In genomic region chr2:19358242-19359020, GRCh38 we compare ENCODE assay signal across 8 cellular contexts. TPM values are rescaled to one million over a fixed set of nuclear protein-coding genes. Genes with fewer than 3 reads are reported as not detected.
DNase-seq lines count a peak whose midpoint lies in the region; ATAC-seq and TF ChIP-seq lines count a peak whose summit lies in the region.

Gene OSR1, minus strand, starts transcription at chr2:19358623. Its CDS starts 4,818 bp downstream, at chr2:19353805.

- CTCF ChIA-PET in SK-N-SH (lab: Yijun Ruan, JAX), result interaction anchor here (0.7 to 12.7 kb wide), 11 partner anchors 9 to 977 kb away, joined by 3 to 111 read pairs (median 4); no protein-coding TSS in a partner anchor

- no peaks in the 10 kb centered on the region for H3K9me3 ChIP-seq in SK-N-SH
- no peaks in the 10 kb centered on the region for H3K9me3 ChIP-seq in esophagus (ENCODE audit: control insufficient read depth in 2 of 2, insufficient read depth in 1 of 2, low read depth in 1 of 2, low read length in 1 of 2)

- peak within 1 kb of the TSS; percentile 77 for H2AFZ ChIP-seq in SK-N-SH (ENCODE audit: low read depth)

- peak within 1 kb of the TSS; percentile 88 for H3K4me2 ChIP-seq in SK-N-SH

- no peak for TF ChIP-seq RAD21 in SK-N-SH (IDR thresholded peaks at IDR 0.05; ENCODE audit: low read length)

- peaks cover 17% of the 10 kb centered on the region for H3F3A ChIP-seq in SK-N-SH (replicated peaks; ENCODE audit: insufficient read depth)

- peaks cover 48% of the 10 kb centered on the region for H4K20me1 ChIP-seq in SK-N-SH (ENCODE audit: insufficient read depth)

- no peak for TF ChIP-seq EP300 in SK-N-SH (IDR thresholded peaks at IDR 0.05; ENCODE audit: borderline replicate concordance in 1 of 2, low read depth in 1 of 2, low read length in 1 of 2)

- POLR2A ChIA-PET in SK-N-SH (lab: Yijun Ruan, JAX), result interaction anchor here (0.7 to 1.2 kb wide), 2 partner anchors 11 to 538 kb away, joined by 3 read pairs; no protein-coding TSS in a partner anchor

- TF ChIP-seq CTCF in SK-N-SH (IDR thresholded peaks at IDR 0.05), result no peak

- peak within 1 kb of the TSS; percentile 89 for H3K9ac ChIP-seq in SK-N-SH

- peak; percentile 46 for DNase-seq in stimulated activated CD4-positive, alpha-beta T cell treated with anti-CD3 and anti-CD28 coated beads, Interleukin-15, amount 100 ng/mL, for 24 hours
- no peak for DNase-seq in stimulated activated CD4-positive, alpha-beta T cell treated with anti-CD3 and anti-CD28 coated beads, Interleukin-4, amount 100 ng/mL, for 1 hour
- peak; percentile 70 for DNase-seq in SK-N-SH
- DNase-seq in myocyte (ENCODE audit: low read depth), result peak; percentile 89
- DNase-seq in GM19240 (ENCODE audit: insufficient read length, low spot score), result no peak
- DNase-seq in COLO829 (ENCODE audit: low spot score), result no peak

- peaks cover under 1 to 24% of the 10 kb centered on the region in 2 experiments for H3K36me3 ChIP-seq in SK-N-SH (replicated peaks in 1 of 2; ENCODE audit: control insufficient read depth in 1 of 2, insufficient read depth in 2 of 2, low read length in 1 of 2)
- no peaks in the 10 kb centered on the region for H3K36me3 ChIP-seq in esophagus (ENCODE audit: control insufficient read depth in 2 of 2, insufficient read depth in 2 of 2, low read length in 1 of 2)

- WGBS in SK-N-SH (ENCODE audit: low lambda C conversion rate), result 1% methylated on average over 45 of the region's 51 CpGs
- WGBS in esophagus, 2 donors, result 3 to 5% methylated on average over 34 to 51 of the region's 51 CpGs

- H3K79me2 ChIP-seq in SK-N-SH (ENCODE audit: insufficient read depth), result peaks cover 53% of the 10 kb centered on the region

- no peaks in the 10 kb centered on the region for H3K9me2 ChIP-seq in SK-N-SH

- peaks cover 5 to 26% of the 10 kb centered on the region in 2 experiments; a peak in 1 of 4 replicates for H3K4me1 ChIP-seq in SK-N-SH (ENCODE audit: control insufficient read depth in 1 of 2, insufficient read depth in 2 of 2, low read depth in 1 of 2, low read length in 1 of 2)
- peaks cover 7 to 17% of the 10 kb centered on the region in 2 donors for H3K4me1 ChIP-seq in esophagus (ENCODE audit: control insufficient read depth in 2 of 2, insufficient read depth in 2 of 2, low read length in 1 of 2)

- peak within 1 kb of the TSS; percentile 75 to 94 for H3K4me3 ChIP-seq in SK-N-SH (ENCODE audit: low read depth in 2 of 2, low read length in 1 of 2)
- peak within 1 kb of the TSS; percentile 55 to 57 for H3K4me3 ChIP-seq in esophagus (ENCODE audit: low read depth in 1 of 2, low read length in 2 of 2)

- no peaks in the 10 kb centered on the region for H3K27me3 ChIP-seq in SK-N-SH (ENCODE audit: insufficient read depth)
- H3K27me3 ChIP-seq in esophagus (ENCODE audit: control insufficient read depth in 1 of 2, insufficient read depth in 2 of 2, low read length in 2 of 2), result peaks cover 5 to 7% of the 10 kb centered on the region in 2 donors

- no peak for ATAC-seq in GM21737 (IDR thresholded peaks at IDR 0.05; ENCODE audit: unreplicated experiment)

- H3K27ac ChIP-seq in SK-N-SH (ENCODE audit: low read depth in 2 of 2, low read length in 1 of 2) (peak within 1 kb of the TSS; percentile 58 to 63; a peak in 3 of 4 replicates), esophagus (ENCODE audit: low read depth in 2 of 2, low read length in 1 of 2) (peak within 1 kb of the TSS; percentile 69 to 74)

TF ChIP-seq in SK-N-SH, 30 proteins besides CTCF, POLR2A, EP300 and RAD21:
- no peak for TF ChIP-seq JUND (IDR thresholded peaks at IDR 0.05)
- no peak for TF ChIP-seq MXI1 (IDR thresholded peaks at IDR 0.05; ENCODE audit: low read depth, low read length)
- no peak for TF ChIP-seq RXRA (IDR thresholded peaks at IDR 0.05; ENCODE audit: borderline replicate concordance, low read depth)
- peak; percentile 68; the same call in 1 of the 2 replicates for TF ChIP-seq SIN3A (IDR thresholded peaks at IDR 0.05; ENCODE audit: borderline replicate concordance, low read depth, low read length)
- TF ChIP-seq GATA2 (CRISPR knock-in tag; IDR thresholded peaks at IDR 0.05), result no peak
- no peak for TF ChIP-seq YY1 (IDR thresholded peaks at IDR 0.05; ENCODE audit: low read depth)
- no peak; the same call in 1 of the 2 replicates for TF ChIP-seq SMC3 (IDR thresholded peaks at IDR 0.05; ENCODE audit: low read depth, low read length)
- peak; percentile 91 for TF ChIP-seq TAF1 (IDR thresholded peaks at IDR 0.05; ENCODE audit: borderline replicate concordance, low read depth, low read length)
- TF ChIP-seq REST (IDR thresholded peaks at IDR 0.05; ENCODE audit: low read depth, low read length), result 0 out of 2 replicates have a peak, but pooled peaks have one; percentile 18
- TF ChIP-seq POLR2AphosphoS5 (IDR thresholded peaks at IDR 0.05; ENCODE audit: low read depth, low read length), result peak; percentile 97
- TF ChIP-seq MAX (IDR thresholded peaks at IDR 0.05; ENCODE audit: low read depth), result no peak
- 0 out of 2 replicates have a peak, but pooled peaks have one; percentile 13 for TF ChIP-seq PBX3 (IDR thresholded peaks at IDR 0.05)
- TF ChIP-seq GABPA (IDR thresholded peaks at IDR 0.05; ENCODE audit: low read depth), result no peak
- peak; percentile 42; the same call in 1 of the 2 replicates for TF ChIP-seq NFIC (IDR thresholded peaks at IDR 0.05; ENCODE audit: borderline replicate concordance)
- TF ChIP-seq ELF1 (IDR thresholded peaks at IDR 0.05), result no peak
- TF ChIP-seq NRF1 (IDR thresholded peaks at IDR 0.05; ENCODE audit: low read depth, low read length), result peak; percentile 65
- TF ChIP-seq FOXJ3 (CRISPR knock-in tag; IDR thresholded peaks at IDR 0.05), result no peak
- no peak for TF ChIP-seq USF1 (IDR thresholded peaks at IDR 0.05; ENCODE audit: borderline replicate concordance, low read depth)
- no peak for TF ChIP-seq EZH2phosphoT487 (IDR thresholded peaks at IDR 0.05; ENCODE audit: borderline replicate concordance, low read depth)

RNA-seq across cellular contexts. Expression of gene OSR1, which starts in this region (rescaled TPM):
- polyA plus RNA-seq in SK-N-SH (2012; rRNA removed) (48.7 and 76.6 TPM in 2 replicates), esophagus (1 to 10 TPM; 1.1 to 1.7 TPM)
- 32.1 and 46.4 TPM in 2 replicates for polyA plus RNA-seq in SK-N-SH (2012; cell fraction: cytosol; rRNA removed)
- polyA plus RNA-seq in SK-N-SH (2012; cell fraction: nucleus; rRNA removed), result 128 and 152 TPM in 2 replicates
- total RNA-seq in myocyte, result 2.5 TPM in 2 replicates
- polyA plus RNA-seq in myocyte (2012), result 1.7 TPM

Comparison
In these comparisons a context has a peak if more than half of its experiments do, and no peak if none do; other contexts are left out.
1. RNA of gene OSR1 (polyA plus RNA-seq): 32.1 to 152 TPM in SK-N-SH; 1.1 to 1.7 TPM in esophagus; every median in the first group is over 10 times any median in the second.
2. DNase-seq: peak in stimulated activated CD4-positive, alpha-beta T cell treated with anti-CD3 and anti-CD28 coated beads, Interleukin-15, amount 100 ng/mL, for 24 hours (single experiment), SK-N-SH (single experiment) and myocyte (single experiment); none in stimulated activated CD4-positive, alpha-beta T cell treated with anti-CD3 and anti-CD28 coated beads, Interleukin-4, amount 100 ng/mL, for 1 hour (single experiment), GM19240 (single experiment) and COLO829 (single experiment).